Comparison of ENCODE assay signal across 1 cellular context in genomic region chr6:29617782-29618557, GRCh38.
TF ChIP-seq lines count a peak whose summit lies in the region.

No MANE protein-coding gene starts in this region.

TF ChIP-seq in HepG2, 621 proteins besides CTCF, POLR2A, EP300 and RAD21:
- TF ChIP-seq MNT (IDR thresholded peaks at IDR 0.05) (no peak), SCMH1 (CRISPR knock-in tag; IDR thresholded peaks at IDR 0.05; ENCODE audit: borderline replicate concordance) (no peak), KDM5A (IDR thresholded peaks at IDR 0.05; ENCODE audit: borderline replicate concordance, low read length) (no peak), MTA3 (CRISPR knock-in tag; IDR thresholded peaks at IDR 0.05) (no peak), DR1 (CRISPR knock-in tag; IDR thresholded peaks at IDR 0.05) (no peak), DMAP1 (CRISPR knock-in tag; IDR thresholded peaks at IDR 0.05) (no peak), ELF1 (CRISPR knock-in tag; IDR thresholded peaks at IDR 0.05) (no peak), ZNF18 (CRISPR knock-in tag; IDR thresholded peaks at IDR 0.05; ENCODE audit: insufficient replicate concordance) (no peak), ZZZ3 (CRISPR knock-in tag; IDR thresholded peaks at IDR 0.05; ENCODE audit: borderline replicate concordance) (no peak), BRCA1 (CRISPR knock-in tag; IDR thresholded peaks at IDR 0.05) (no peak)
